10 cellular contexts compared by ENCODE assay signal in the genomic region with DNA sequence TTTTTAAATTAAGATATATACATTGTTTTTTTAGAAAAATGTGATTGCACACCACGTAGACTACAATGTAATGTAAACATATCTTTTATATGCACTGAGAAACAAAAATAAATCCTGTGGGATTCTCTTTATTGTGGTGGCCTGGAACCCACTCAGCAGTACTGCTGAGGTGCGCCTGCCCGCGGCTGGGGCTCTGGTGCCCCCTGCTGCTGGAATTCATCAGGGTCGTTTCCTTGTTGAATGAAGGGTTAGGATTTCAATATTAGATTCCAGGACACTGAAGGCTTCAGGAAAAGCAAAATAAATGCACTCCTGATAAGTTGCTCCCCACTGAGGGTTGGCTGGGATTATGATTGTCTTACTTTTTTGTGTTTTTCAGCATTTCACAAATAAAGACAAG.
DNase-seq lines count a peak whose midpoint lies in the region; ATAC-seq, FAIRE-seq and TF ChIP-seq lines count a peak whose summit lies in the region.
"Had no signal": no experiment of that assay in that cellular context is flagged by ENCODE, and none has a peak within 500 bp of the region (broad histone marks: within the 10 kb centered on the region; RNA-seq: fewer than 3 reads in every experiment).

No MANE protein-coding gene starts in this region.

- H3K27ac ChIP-seq in HepG2 (ENCODE audit: extremely low read length, insufficient read depth, low read length), result no peak overlapping the region
- H3K27ac ChIP-seq: thoracic aorta had no signal

- no peaks in the 10 kb centered on the region for H3K27me3 ChIP-seq in Caco-2 (replicated peaks; ENCODE audit: control insufficient read depth, insufficient read depth, low read length)
- H3K27me3 ChIP-seq in HepG2 (ENCODE audit: control insufficient read depth in 1 of 2, insufficient read depth in 2 of 2, low read length in 2 of 2), result no peaks in the 10 kb centered on the region

- intact Hi-C loops in Caco-2 (cut with micrococcal nuclease; ENCODE audit: unreplicated experiment) (loop anchor here (1.0 kb wide), 4 partner anchors 62 to 275 kb away; no protein-coding TSS in a partner anchor), HepG2 (cut with micrococcal nuclease; ENCODE audit: unreplicated experiment) (loop anchor here (1.0 to 2.0 kb wide), 3 partner anchors 62 to 275 kb away; no protein-coding TSS in a partner anchor)

- in situ Hi-C loops in HepG2 (cut with HindIII; ENCODE audit: extremely low pct_ligation_motif_present, low pct_unique_long_range_greater_than_20kb), result loop anchor here (5.0 to 25.0 kb wide), 3 partner anchors 227 to 753 kb away; no protein-coding TSS in a partner anchor

- H3K4me2 ChIP-seq in HepG2 (ENCODE audit: low read depth, low read length), result no peak overlapping the region

- TF ChIP-seq RAD21 in HepG2 (CRISPR knock-in tag; IDR thresholded peaks at IDR 0.05), result 0 out of 2 replicates have a peak, but pooled peaks have one; percentile 36

- TF ChIP-seq EP300 in HepG2 (IDR thresholded peaks at IDR 0.05; ENCODE audit: low read depth in 2 of 2, low read length in 2 of 2) (no peak), HepG2 (CRISPR knock-in tag; IDR thresholded peaks at IDR 0.05; ENCODE audit: borderline replicate concordance) (no peak)

- no peak overlapping the region for H3K4me3 ChIP-seq in Caco-2 (ENCODE audit: low read depth, low read length)
- H3K4me3 ChIP-seq in HepG2 (replicated peaks in 1 of 3; ENCODE audit: insufficient read depth in 1 of 3, low read depth in 2 of 3, low read length in 3 of 3), result no peak overlapping the region
- H3K4me3 ChIP-seq: thoracic aorta had no signal

- no peaks in the 10 kb centered on the region for H3K36me3 Mint-ChIP-seq in Caco-2 (ENCODE audit: insufficient read depth, unreplicated experiment)
- no peaks in the 10 kb centered on the region for H3K36me3 Mint-ChIP-seq in activated T-cell treated with anti-CD3 and anti-CD28 coated beads, Interleukin-2, amount 50 U/mL, for 4 hours (ENCODE audit: insufficient read depth)

- H3K9me3 ChIP-seq in Caco-2 (no peaks in the 10 kb centered on the region), HepG2 (ENCODE audit: low read length) (no peaks in the 10 kb centered on the region)
- H3K9me3 ChIP-seq: thoracic aorta had no signal

- no peak for ATAC-seq in activated T-cell treated with anti-CD3 and anti-CD28 coated beads, Interleukin-2, amount 50 U/mL, for 4 hours
- ATAC-seq in HepG2 (peak; percentile 87), GM19397 (IDR thresholded peaks at IDR 0.05; ENCODE audit: unreplicated experiment) (no peak)

- H3K27me3 Mint-ChIP-seq in Caco-2 (ENCODE audit: insufficient read depth, unreplicated experiment), result peaks cover 3% of the 10 kb centered on the region
- H3K27me3 Mint-ChIP-seq in activated T-cell treated with anti-CD3 and anti-CD28 coated beads, Interleukin-2, amount 50 U/mL, for 4 hours (ENCODE audit: low read depth), result no peaks in the 10 kb centered on the region
- H3K27me3 Mint-ChIP-seq: central memory CD8-positive, alpha-beta T cell had no signal

- H3K79me2 ChIP-seq in HepG2 (ENCODE audit: insufficient read depth, low read length), result no peaks in the 10 kb centered on the region

- FAIRE-seq in HepG2 (lab: Jason Lieb, UNC), result peak; percentile 83

- no peaks in the 10 kb centered on the region for H4K20me1 ChIP-seq in HepG2 (ENCODE audit: insufficient read depth, low read length)

- H3K4me1 ChIP-seq in Caco-2 (no peaks in the 10 kb centered on the region), HepG2 (ENCODE audit: insufficient read depth, low read length) (no peaks in the 10 kb centered on the region)

- TF ChIP-seq CTCF in Caco-2 (IDR thresholded peaks at IDR 0.05; ENCODE audit: insufficient read depth in 1 of 2, low read depth in 1 of 2, low read length in 1 of 2, severe bottlenecking in 1 of 2, unreplicated experiment in 1 of 2) (peak; percentile 56 to 80), HepG2 (CRISPR knock-in tag; IDR thresholded peaks at IDR 0.05) (peak; percentile 75)

- no peak overlapping the region for H3K27ac Mint-ChIP-seq in Caco-2 (ENCODE audit: unreplicated experiment)

- no TSS peak for BruUV-seq in Caco-2 (replicated peaks; lab: Mats Ljungman, UMichigan)
- no TSS peak for BruUV-seq in HepG2 (replicated peaks; lab: Mats Ljungman, UMichigan)

- no peaks in the 10 kb centered on the region for H3K36me3 ChIP-seq in Caco-2 (ENCODE audit: control insufficient read depth, insufficient read depth, low read length)
- H3K36me3 ChIP-seq in HepG2 (replicated peaks in 1 of 2; ENCODE audit: control insufficient read depth in 1 of 2, insufficient read depth in 2 of 2, low read length in 2 of 2), result no peaks in the 10 kb centered on the region
- H3K36me3 ChIP-seq: thoracic aorta had no signal

- no peak overlapping the region for H3K9ac ChIP-seq in HepG2 (ENCODE audit: insufficient read depth, low read depth, low read length)

- H3K4me1 Mint-ChIP-seq in Caco-2 (ENCODE audit: low read depth, unreplicated experiment), result no peaks in the 10 kb centered on the region
- H3K4me1 Mint-ChIP-seq in activated T-cell treated with anti-CD3 and anti-CD28 coated beads, Interleukin-2, amount 50 U/mL, for 4 hours (ENCODE audit: low read depth), result no peaks in the 10 kb centered on the region
- H3K4me1 Mint-ChIP-seq: central memory CD8-positive, alpha-beta T cell had no signal

- no peak overlapping the region for H2AFZ ChIP-seq in HepG2 (ENCODE audit: low read length)

- no peak for TF ChIP-seq POLR2A in HepG2 (IDR thresholded peaks at IDR 0.05; ENCODE audit: insufficient read depth in 1 of 2, low read depth in 2 of 2, low read length in 2 of 2)

- CTCF ChIA-PET in Caco-2 (lab: Charles Lee), result no interaction called here
- CTCF ChIA-PET in HepG2 (lab: Yijun Ruan, JAX; ENCODE audit: low intra/inter-chr PET ratio, low total read pairs), result interaction anchor here (1.1 to 1.6 kb wide), 2 partner anchors 227 to 275 kb away, joined by 5 to 6 read pairs; no protein-coding TSS in a partner anchor

- 0% methylated on average over 5 of the region's 5 CpGs for WGBS in HepG2 (ENCODE audit: low lambda C conversion rate)

- peak; percentile 54 to 67 for DNase-seq in Caco-2
- peak; percentile 33 for DNase-seq in HuH-7 (ENCODE audit: low spot score)
- peak; percentile 30 for DNase-seq in activated T-cell treated with anti-CD3 and anti-CD28 coated beads, Interleukin-2, amount 50 U/mL, for 4 hours
- DNase-seq in HepG2 (ENCODE audit: low spot score), result peak; percentile 21
- no peak for DNase-seq in NCI-H1105 treated with DMSO at 0.1 percent for 48 hours (lab: John Stamatoyannopoulos, UW)
- DNase-seq in pons (ENCODE audit: low spot score), result no peak
- DNase-seq in GOT3 (lab: John Stamatoyannopoulos, UW), result no peak

- POLR2A ChIA-PET in Caco-2 (lab: Charles Lee) (no interaction called here), HepG2 (lab: Yijun Ruan, JAX) (no interaction called here)

- no peaks in the 10 kb centered on the region for H3K9me3 Mint-ChIP-seq in Caco-2 (ENCODE audit: unreplicated experiment)
- no peaks in the 10 kb centered on the region for H3K9me3 Mint-ChIP-seq in activated T-cell treated with anti-CD3 and anti-CD28 coated beads, Interleukin-2, amount 50 U/mL, for 4 hours
- H3K9me3 Mint-ChIP-seq: central memory CD8-positive, alpha-beta T cell had no signal

- no peak overlapping the region for H3K4me3 Mint-ChIP-seq in Caco-2 (ENCODE audit: unreplicated experiment)
- no peak overlapping the region for H3K4me3 Mint-ChIP-seq in activated T-cell treated with anti-CD3 and anti-CD28 coated beads, Interleukin-2, amount 50 U/mL, for 4 hours
- H3K4me3 Mint-ChIP-seq: central memory CD8-positive, alpha-beta T cell had no signal

TF ChIP-seq in HepG2, 621 proteins besides CTCF, POLR2A, EP300 and RAD21:
- TF ChIP-seq MAFF (IDR thresholded peaks at IDR 0.05; ENCODE audit: low read depth, low read length), result 0 out of 2 replicates have a peak, but pooled peaks have one; percentile 6
- peak; percentile 33; the same call in 1 of the 2 replicates for TF ChIP-seq KDM2A (CRISPR knock-in tag; IDR thresholded peaks at IDR 0.05; ENCODE audit: borderline replicate concordance, low read depth)
- TF ChIP-seq, protein P1, sequence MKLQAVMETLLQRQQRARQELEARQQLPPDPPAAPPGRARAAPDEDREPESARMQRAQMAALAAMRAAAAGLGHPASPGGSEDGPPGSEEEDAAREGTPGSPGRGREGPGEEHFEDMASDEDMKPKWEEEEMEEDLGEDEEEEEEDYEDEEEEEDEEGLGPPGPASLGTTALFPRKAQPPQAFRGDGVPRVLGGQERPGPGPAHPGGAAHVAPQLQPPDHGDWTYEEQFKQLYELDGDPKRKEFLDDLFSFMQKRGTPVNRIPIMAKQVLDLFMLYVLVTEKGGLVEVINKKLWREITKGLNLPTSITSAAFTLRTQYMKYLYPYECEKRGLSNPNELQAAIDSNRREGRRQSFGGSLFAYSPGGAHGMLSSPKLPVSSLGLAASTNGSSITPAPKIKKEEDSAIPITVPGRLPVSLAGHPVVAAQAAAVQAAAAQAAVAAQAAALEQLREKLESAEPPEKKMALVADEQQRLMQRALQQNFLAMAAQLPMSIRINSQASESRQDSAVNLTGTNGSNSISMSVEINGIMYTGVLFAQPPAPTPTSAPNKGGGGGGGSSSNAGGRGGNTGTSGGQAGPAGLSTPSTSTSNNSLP (IDR thresholded peaks at IDR 0.05; ENCODE audit: low read depth, low read length), result 0 out of 2 replicates have a peak, but pooled peaks have one; percentile 20
- peak; percentile 41; the same call in 1 of the 2 replicates for TF ChIP-seq SMC3 (IDR thresholded peaks at IDR 0.05; ENCODE audit: low read length)
- no peak for TF ChIP-seq ZNF678 (CRISPR knock-in tag; IDR thresholded peaks at IDR 0.05)
- TF ChIP-seq TEAD3 (CRISPR knock-in tag; optimal IDR thresholded peaks at IDR 0.05; ENCODE audit: borderline replicate concordance), result peak; percentile 32
- TF ChIP-seq XRCC5 (optimal IDR thresholded peaks at IDR 0.05; ENCODE audit: low read length), result peak; percentile 85
- TF ChIP-seq STAG1 (CRISPR knock-in tag; IDR thresholded peaks at IDR 0.05), result peak; percentile 70
- TF ChIP-seq CBX2 (IDR thresholded peaks at IDR 0.05; ENCODE audit: low read depth, low read length), result no peak
- TF ChIP-seq CBX2 (CRISPR knock-in tag; IDR thresholded peaks at IDR 0.05; ENCODE audit: low read depth), result no peak

Comparison
In these comparisons a context has a peak if more than half of its experiments do, and no peak if none do; other contexts are left out.
1. DNase-seq: peak in Caco-2 (2 of 2), HuH-7 (single experiment), activated T-cell treated with anti-CD3 and anti-CD28 coated beads, Interleukin-2, amount 50 U/mL, for 4 hours (single experiment) and HepG2 (single experiment); none in NCI-H1105 treated with DMSO at 0.1 percent for 48 hours (single experiment), pons (single experiment) and GOT3 (single experiment).